In the genomic region with DNA sequence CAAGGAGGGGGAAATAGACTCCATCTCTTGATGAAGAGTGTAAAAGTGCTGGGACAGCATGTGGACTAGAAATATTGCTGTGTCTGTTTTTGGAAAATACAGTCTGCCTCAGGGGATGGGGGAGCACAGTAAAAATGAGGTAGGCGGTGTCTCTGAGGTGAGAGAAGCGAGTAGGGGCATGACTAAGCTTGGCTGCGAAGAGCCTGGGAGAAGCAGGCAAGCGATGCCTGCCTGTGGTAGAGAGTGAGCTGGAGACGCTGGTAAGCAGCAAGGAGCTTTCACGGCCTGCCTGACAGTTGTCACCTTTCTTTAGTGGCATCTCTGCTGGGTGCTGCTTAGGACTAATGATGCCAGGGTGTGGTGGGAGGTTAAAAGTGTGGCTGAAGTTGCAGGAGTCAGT, we compare ENCODE assay signal across 29 cellular contexts. TPM values are rescaled to one million over a fixed set of nuclear protein-coding genes. Genes with fewer than 3 reads are reported as not detected.
DNase-seq lines count a peak whose midpoint lies in the region; ATAC-seq and TF ChIP-seq lines count a peak whose summit lies in the region.
"Had no signal": no experiment of that assay in that cellular context is flagged by ENCODE, and none has a peak within 500 bp of the region (broad histone marks: within the 10 kb centered on the region; RNA-seq: fewer than 3 reads in every experiment).

No MANE protein-coding gene starts in this region.

- H3K4me1 Mint-ChIP-seq in stimulated activated effector memory CD8-positive, alpha-beta T cell treated with anti-CD3 and anti-CD28 coated beads, Interleukin-12 subunit alpha, Interleukin-12 subunit beta, amount 100 ng/mL, for 72 hours: peaks cover 7% of the 10 kb centered on the region
- peaks cover 0 to 3% of the 10 kb centered on the region in 2 donors for H3K4me1 Mint-ChIP-seq in natural killer cell
- H3K4me1 Mint-ChIP-seq: activated B cell treated with CpG ODN at 0.5 μM for 24 hours; activated CD4-positive, alpha-beta memory T cell treated with anti-CD3 and anti-CD28 coated beads, Interleukin-2, amount 10 ng/mL, durations not matched to agents 7 days and 5 days; CD8-positive, alpha-beta memory T cell had no signal

- no peak overlapping the region for H3K9ac ChIP-seq in SK-N-MC (ENCODE audit: insufficient read length)

- H3K27ac Mint-ChIP-seq in stimulated activated effector memory CD8-positive, alpha-beta T cell treated with anti-CD3 and anti-CD28 coated beads, Interleukin-12 subunit alpha, Interleukin-12 subunit beta, amount 100 ng/mL, for 72 hours: peak overlapping the region; percentile 8
- H3K27ac Mint-ChIP-seq in natural killer cell: peak overlapping the region in 1 of 2 donors; percentile 4
- H3K27ac Mint-ChIP-seq: activated B cell treated with CpG ODN at 0.5 μM for 24 hours; activated CD4-positive, alpha-beta memory T cell treated with anti-CD3 and anti-CD28 coated beads, Interleukin-2, amount 10 ng/mL, durations not matched to agents 7 days and 5 days; HFFc6 had no signal

- no peaks in the 10 kb centered on the region for H3K36me3 Mint-ChIP-seq in stimulated activated effector memory CD8-positive, alpha-beta T cell treated with anti-CD3 and anti-CD28 coated beads, Interleukin-12 subunit alpha, Interleukin-12 subunit beta, amount 100 ng/mL, for 72 hours
- no peaks in the 10 kb centered on the region for H3K36me3 Mint-ChIP-seq in natural killer cell
- H3K36me3 Mint-ChIP-seq: CD8-positive, alpha-beta memory T cell had no signal

- no peaks in the 10 kb centered on the region for H3K9me3 Mint-ChIP-seq in stimulated activated effector memory CD8-positive, alpha-beta T cell treated with anti-CD3 and anti-CD28 coated beads, Interleukin-12 subunit alpha, Interleukin-12 subunit beta, amount 100 ng/mL, for 72 hours
- H3K9me3 Mint-ChIP-seq in natural killer cell: no peaks in the 10 kb centered on the region
- H3K9me3 Mint-ChIP-seq: activated B cell treated with CpG ODN at 0.5 μM for 24 hours; activated CD4-positive, alpha-beta memory T cell treated with anti-CD3 and anti-CD28 coated beads, Interleukin-2, amount 10 ng/mL, durations not matched to agents 7 days and 5 days; CD8-positive, alpha-beta memory T cell; HFFc6 had no signal

- intact Hi-C loops in natural killer cell (cut with micrococcal nuclease): no loop called here

- no peak overlapping the region for H3K4me3 ChIP-seq in SK-N-MC
- H3K4me3 ChIP-seq: heart right ventricle, mucosa of descending colon, Peyer's patch, smooth muscle cell, tibial artery had no signal

- H3K4me3 Mint-ChIP-seq in stimulated activated effector memory CD8-positive, alpha-beta T cell treated with anti-CD3 and anti-CD28 coated beads, Interleukin-12 subunit alpha, Interleukin-12 subunit beta, amount 100 ng/mL, for 72 hours: no peak overlapping the region
- no peak overlapping the region for H3K4me3 Mint-ChIP-seq in natural killer cell
- H3K4me3 Mint-ChIP-seq: activated B cell treated with CpG ODN at 0.5 μM for 24 hours; activated CD4-positive, alpha-beta memory T cell treated with anti-CD3 and anti-CD28 coated beads, Interleukin-2, amount 10 ng/mL, durations not matched to agents 7 days and 5 days; CD8-positive, alpha-beta memory T cell; HFFc6 had no signal

- no peak for ATAC-seq in stimulated activated effector memory CD8-positive, alpha-beta T cell treated with anti-CD3 and anti-CD28 coated beads, Interleukin-12 subunit alpha, Interleukin-12 subunit beta, amount 100 ng/mL, for 72 hours
- ATAC-seq in natural killer cell: no peak
- ATAC-seq: mucosa of descending colon had no signal

- H3K27me3 Mint-ChIP-seq in natural killer cell (ENCODE audit: low read depth in 2 of 2): no peaks in the 10 kb centered on the region
- H3K27me3 Mint-ChIP-seq: activated B cell treated with CpG ODN at 0.5 μM for 24 hours had no signal

- H3K9me3 ChIP-seq in SK-N-MC (ENCODE audit: low read depth, low read length): no peaks in the 10 kb centered on the region
- H3K9me3 ChIP-seq: heart right ventricle, mucosa of descending colon, Peyer's patch, tibial artery had no signal

- no peak overlapping the region for H3K27ac ChIP-seq in SK-N-MC
- H3K27ac ChIP-seq: heart right ventricle, Peyer's patch, tibial artery had no signal

- H3K36me3 ChIP-seq in SK-N-MC (ENCODE audit: insufficient read depth, low read length): no peaks in the 10 kb centered on the region
- H3K36me3 ChIP-seq: heart right ventricle, Peyer's patch, tibial artery had no signal

- peak; percentile 0 for DNase-seq in DMS79 treated with DMSO at 0.1 percent for 48 hours (lab: John Stamatoyannopoulos, UW)
- no peak for DNase-seq in DMS79 (lab: John Stamatoyannopoulos, UW)
- DNase-seq in SK-N-MC (ENCODE audit: low read depth, low spot score): peak; percentile 0
- peak; percentile 67 for DNase-seq in islet precursor cell
- no peak for DNase-seq in stimulated activated effector memory CD8-positive, alpha-beta T cell treated with anti-CD3 and anti-CD28 coated beads, Interleukin-12 subunit alpha, Interleukin-12 subunit beta, amount 100 ng/mL, for 72 hours (ENCODE audit: low spot score in 2 of 2)
- no peak for DNase-seq in activated CD8-positive, alpha-beta memory T cell treated with anti-CD3 and anti-CD28 coated beads, Interleukin-2, amount 50 U/mL, for 4 hours
- no peak for DNase-seq in NCI-H510A treated with DMSO at 0.1 percent for 48 hours (lab: John Stamatoyannopoulos, UW)
- DNase-seq in natural killer cell: no peak
- DNase-seq: 8988T; activated B cell treated with CpG ODN at 0.5 μM for 24 hours; activated CD4-positive, alpha-beta memory T cell treated with anti-CD3 and anti-CD28 coated beads, Interleukin-2, amount 10 ng/mL, durations not matched to agents 7 days and 5 days; activated T-cell treated with anti-CD3 and anti-CD28 coated beads for 4 hours; CD8-positive, alpha-beta memory T cell; dermis blood vessel endothelial cell; DND-41; heart right ventricle; HFFc6; Karpas-422; left ventricle myocardium superior; mucosa of descending colon; NCI-H1092; NCI-H2081; NCI-H510A; Peyer's patch; stimulated activated naive CD4-positive, alpha-beta T cell; T1000; tibial artery had no signal

- no peak for TF ChIP-seq CTCF in natural killer cell (IDR thresholded peaks at IDR 0.05)

RNA-seq across cellular contexts. Expression of gene DCLK3, which starts 49.0 kb away (rescaled TPM):
- total RNA-seq in natural killer cell: not detected
- total RNA-seq: activated B cell treated with CpG ODN at 0.5 μM for 24 hours; activated CD4-positive, alpha-beta memory T cell treated with anti-CD3 and anti-CD28 coated beads, Interleukin-2, amount 10 ng/mL, durations not matched to agents 7 days and 5 days; CD8-positive, alpha-beta memory T cell; HFFc6; Peyer's patch; renal cortical epithelial cell; smooth muscle cell had no signal

Comparison
In these comparisons a context has a peak if more than half of its experiments do, and no peak if none do; other contexts are left out.
1. DNase-seq: peak in DMS79 treated with DMSO at 0.1 percent for 48 hours (single experiment), SK-N-MC (single experiment) and islet precursor cell (single experiment); none in DMS79 (single experiment), stimulated activated effector memory CD8-positive, alpha-beta T cell treated with anti-CD3 and anti-CD28 coated beads, Interleukin-12 subunit alpha, Interleukin-12 subunit beta, amount 100 ng/mL, for 72 hours (0 of 2), activated CD8-positive, alpha-beta memory T cell treated with anti-CD3 and anti-CD28 coated beads, Interleukin-2, amount 50 U/mL, for 4 hours (single experiment), NCI-H510A treated with DMSO at 0.1 percent for 48 hours (single experiment) and natural killer cell (single experiment).